8 cellular contexts compared by ENCODE assay signal in the genomic region with DNA sequence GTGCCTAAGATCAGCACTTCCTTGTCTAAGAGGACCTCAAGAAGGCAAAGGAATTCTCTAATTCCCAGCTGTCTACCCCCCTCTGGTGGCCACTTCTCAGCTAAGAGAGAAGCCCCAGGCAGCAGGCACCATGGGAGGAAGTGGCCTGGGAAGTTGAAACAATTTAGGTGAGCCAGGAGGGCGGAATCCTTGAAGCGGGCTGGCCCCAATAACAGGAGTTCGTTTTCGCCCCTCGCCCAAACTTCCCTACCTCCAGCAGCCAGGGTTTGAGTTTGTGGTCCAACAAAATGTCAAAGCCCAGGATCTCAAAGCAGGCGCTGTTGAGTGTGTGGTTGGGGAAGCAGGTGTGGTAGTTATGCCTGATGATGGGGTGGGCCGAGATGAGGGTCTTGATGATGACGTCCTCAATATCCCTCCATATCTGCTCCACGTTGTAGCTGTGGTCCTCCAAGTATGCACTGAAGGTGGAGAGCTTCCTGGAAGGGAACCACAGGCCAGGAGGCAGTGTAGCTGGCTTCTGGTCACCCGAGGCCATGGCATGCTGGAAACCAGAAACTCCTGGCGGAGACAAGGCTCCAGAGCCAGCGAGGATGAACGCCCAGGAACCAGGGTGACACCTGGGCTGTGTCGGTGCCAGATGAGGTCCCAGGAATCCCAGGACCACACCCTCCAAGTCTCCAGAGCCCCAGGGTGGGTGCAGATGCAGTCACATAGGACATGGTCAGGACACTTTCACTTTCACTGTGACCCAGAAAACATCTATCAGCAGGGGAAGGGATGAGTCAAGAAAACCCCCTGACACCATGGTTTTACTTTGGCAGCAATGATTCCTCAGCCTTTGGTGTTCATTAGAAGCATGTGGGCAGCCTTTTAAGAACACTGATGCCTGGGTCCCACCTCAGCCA. TPM values are rescaled to one million over a fixed set of nuclear protein-coding genes. Genes with fewer than 3 reads are reported as not detected.
DNase-seq lines count a peak whose midpoint lies in the region; ATAC-seq and TF ChIP-seq lines count a peak whose summit lies in the region.

No MANE protein-coding gene starts in this region.

- H3K36me3 Mint-ChIP-seq in activated T-helper 17 cell treated with anti-CD3 and anti-CD28 coated beads, Interleukin-2, amount 50 U/mL, for 72 hours (ENCODE audit: low read depth) = no peaks in the 10 kb centered on the region
- no peaks in the 10 kb centered on the region for H3K36me3 Mint-ChIP-seq in osteocyte (ENCODE audit: unreplicated experiment)

- peak; percentile 67 for ATAC-seq in activated T-helper 17 cell treated with anti-CD3 and anti-CD28 coated beads, Interleukin-2, amount 50 U/mL, for 72 hours (replicated peaks)
- no peak for ATAC-seq in HG03045 (IDR thresholded peaks at IDR 0.05; ENCODE audit: unreplicated experiment)

- no peaks in the 10 kb centered on the region for H3K36me3 ChIP-seq in GM23248 (ENCODE audit: low read depth)

- peaks cover 35% of the 10 kb centered on the region for H3K27me3 Mint-ChIP-seq in activated T-helper 17 cell treated with anti-CD3 and anti-CD28 coated beads, Interleukin-2, amount 50 U/mL, for 72 hours
- peaks cover 65% of the 10 kb centered on the region for H3K27me3 Mint-ChIP-seq in osteocyte (ENCODE audit: unreplicated experiment)

- no peaks in the 10 kb centered on the region for H3K79me2 ChIP-seq in GM23248 (ENCODE audit: insufficient read depth)

- no peak overlapping the region for H3K4me2 ChIP-seq in GM23248 (ENCODE audit: unreplicated experiment)

- peak overlapping the region; percentile 25; the same call in 1 of the 2 replicates for H2AFZ ChIP-seq in GM23248

- H3K27me3 ChIP-seq in GM23248 (replicated peaks; ENCODE audit: insufficient read depth) = peaks cover 30% of the 10 kb centered on the region

- peaks cover 16% of the 10 kb centered on the region for H3K4me1 ChIP-seq in GM23248 (ENCODE audit: insufficient read depth)

- H4K20me1 ChIP-seq in GM23248 (ENCODE audit: insufficient read depth) = no peaks in the 10 kb centered on the region

- H3K4me1 Mint-ChIP-seq in activated T-helper 17 cell treated with anti-CD3 and anti-CD28 coated beads, Interleukin-2, amount 50 U/mL, for 72 hours = no peaks in the 10 kb centered on the region
- H3K4me1 Mint-ChIP-seq in osteocyte (ENCODE audit: unreplicated experiment) = no peaks in the 10 kb centered on the region

- DNase-seq in DMS53 (lab: John Stamatoyannopoulos, UW) (peak; percentile 81), GM23248 (peak; percentile 88), NCI-H510A treated with DMSO at 0.1 percent for 48 hours (lab: John Stamatoyannopoulos, UW) (peak; percentile 80), globus pallidus (ENCODE audit: low spot score) (peak; percentile 40), osteocyte (ENCODE audit: extremely low spot score, unreplicated experiment) (peak; percentile 87), cerebellum (ENCODE audit: low spot score) (no peak)

- no peak overlapping the region for H3K27ac Mint-ChIP-seq in activated T-helper 17 cell treated with anti-CD3 and anti-CD28 coated beads, Interleukin-2, amount 50 U/mL, for 72 hours
- no peak overlapping the region for H3K27ac Mint-ChIP-seq in osteocyte (ENCODE audit: unreplicated experiment)

- no peak overlapping the region for H3K27ac ChIP-seq in GM23248

- in situ Hi-C loops in GM23248 (cut with MboI) = no loop called here

- H3K9ac ChIP-seq in GM23248 = no peak overlapping the region

- WGBS in GM23248 (ENCODE audit: low coverage in 1 of 2, low lambda C conversion rate in 2 of 2, missing lambda C conversion rate in 2 of 2), 2 experiments = 33% methylated on average over 14 of the region's 14 CpGs

- peak; percentile 77 for TF ChIP-seq CTCF in osteocyte (IDR thresholded peaks at IDR 0.05)

- peaks cover 13% of the 10 kb centered on the region for H3F3A ChIP-seq in GM23248 (ENCODE audit: insufficient read depth)

- H3K4me3 ChIP-seq in GM23248 = no peak overlapping the region

- no peak overlapping the region for H3K4me3 Mint-ChIP-seq in activated T-helper 17 cell treated with anti-CD3 and anti-CD28 coated beads, Interleukin-2, amount 50 U/mL, for 72 hours
- no peak overlapping the region for H3K4me3 Mint-ChIP-seq in osteocyte (ENCODE audit: unreplicated experiment)

- no peaks in the 10 kb centered on the region for H3K9me3 ChIP-seq in GM23248 (ENCODE audit: low read depth)

- H3K9me2 ChIP-seq in GM23248 (ENCODE audit: insufficient read depth) = no peaks in the 10 kb centered on the region

- H3K9me3 Mint-ChIP-seq in activated T-helper 17 cell treated with anti-CD3 and anti-CD28 coated beads, Interleukin-2, amount 50 U/mL, for 72 hours = no peaks in the 10 kb centered on the region
- H3K9me3 Mint-ChIP-seq in osteocyte (ENCODE audit: unreplicated experiment) = no peaks in the 10 kb centered on the region

RNA-seq across cellular contexts. Expression of a gene that starts 25.6 kb away (rescaled TPM):
- not detected in 2 replicates for total RNA-seq in GM23248 (2014; rRNA removed; shearing (Covaris generic))
- polyA plus RNA-seq in GM23248 (2016; fragmentation: Nextera tagmentation; extraction: Ambion mirVana) = not detected in 2 replicates
- total RNA-seq in activated T-helper 17 cell treated with anti-CD3 and anti-CD28 coated beads, Interleukin-2, amount 50 U/mL, for 72 hours = not detected
- total RNA-seq in osteocyte (not detected in 2 replicates), cerebellum (0.09 TPM)

RNA-seq across cellular contexts. Expression of a gene that starts 39.5 kb away (rescaled TPM):
- 40.9 and 60.6 TPM in 2 replicates for total RNA-seq in GM23248 (2014; rRNA removed; shearing (Covaris generic))
- polyA plus RNA-seq in GM23248 (2016; fragmentation: Nextera tagmentation; extraction: Ambion mirVana) = 92.4 and 101 TPM in 2 replicates
- total RNA-seq in activated T-helper 17 cell treated with anti-CD3 and anti-CD28 coated beads, Interleukin-2, amount 50 U/mL, for 72 hours = 100 to 1,000 TPM; 101 to 130 TPM
- total RNA-seq in osteocyte (94.4 and 102 TPM in 2 replicates), cerebellum (23.8 TPM)
